ENCODE assay signal across 19 cellular contexts in genomic region chr1:9663257-9663656, GRCh38.
"Had no signal": no experiment of that assay in that cellular context is flagged by ENCODE, and none has a peak within 500 bp of the region (broad histone marks: within the 10 kb centered on the region; RNA-seq: fewer than 3 reads in every experiment).

No MANE protein-coding gene starts in this region.

- DNase-seq: activated CD4-positive, alpha-beta T cell treated with anti-CD3 and anti-CD28 coated beads, Interleukin-2, amount 50 U/mL, for 48 hours; activated naive CD4-positive, alpha-beta T cell treated with Interleukin-2 at 50 U/mL for 16 hours; aorta; head of caudate nucleus; islet precursor cell; left cardiac atrium; retina; sigmoid colon; stimulated activated CD4-positive, alpha-beta T cell treated with anti-CD3 and anti-CD28 coated beads, Interleukin-15, amount 100 ng/mL, for 24 hours; stimulated activated naive CD4-positive, alpha-beta T cell treated with Interleukin-2 at 50 U/mL for 16 hours; T-helper 1 cell; uterus had no signal

- H3K4me1 Mint-ChIP-seq: brain had no signal

- H3K4me3 Mint-ChIP-seq: activated T-helper 17 cell treated with anti-CD3 and anti-CD28 coated beads, Interleukin-2, amount 50 U/mL, for 72 hours; brain had no signal

- H3K4me2 ChIP-seq: smooth muscle cell had no signal

- H3K36me3 ChIP-seq: gastroesophageal sphincter, sigmoid colon, tibial nerve, uterus had no signal

- H3K36me3 Mint-ChIP-seq: brain had no signal

- H3K27me3 Mint-ChIP-seq: activated T-helper 17 cell treated with anti-CD3 and anti-CD28 coated beads, Interleukin-2, amount 50 U/mL, for 72 hours had no signal

- H3K9me3 Mint-ChIP-seq: activated T-helper 17 cell treated with anti-CD3 and anti-CD28 coated beads, Interleukin-2, amount 50 U/mL, for 72 hours had no signal

- H3K4me3 ChIP-seq: gastroesophageal sphincter, sigmoid colon, smooth muscle cell, tibial nerve, uterus had no signal

- ATAC-seq: activated T-helper 17 cell treated with anti-CD3 and anti-CD28 coated beads, Interleukin-2, amount 50 U/mL, for 72 hours; gastroesophageal sphincter; left cardiac atrium had no signal

- H3K27me3 ChIP-seq: sigmoid colon, uterus had no signal

- H3K27ac ChIP-seq: epithelial cell of prostate, gastroesophageal sphincter, sigmoid colon, tibial nerve, uterus had no signal

- H3K9me3 ChIP-seq: gastroesophageal sphincter, sigmoid colon, tibial nerve, uterus had no signal

- H3K27ac Mint-ChIP-seq: brain, progenitor cell of endocrine pancreas had no signal

- H3K4me1 ChIP-seq: gastroesophageal sphincter, sigmoid colon, tibial nerve, uterus had no signal
